In genomic region chr10:103350522-103351260, GRCh38 we compare ENCODE assay signal across 8 cellular contexts. TPM values are rescaled to one million over a fixed set of nuclear protein-coding genes. Genes with fewer than 3 reads are reported as not detected.
DNase-seq lines count a peak whose midpoint lies in the region; ATAC-seq and TF ChIP-seq lines count a peak whose summit lies in the region.

TSS of gene PCGF6 (minus strand) at chr10:103351140. CDS start at chr10:103351066, 74 bp downstream.

- no peaks in the 10 kb centered on the region for H4K20me1 ChIP-seq in DOHH2 (ENCODE audit: control insufficient read depth, insufficient read depth, low read depth, low read length)
- H4K20me1 ChIP-seq in Karpas-422 (ENCODE audit: insufficient read depth, low read depth, low read length) = no peaks in the 10 kb centered on the region

- H3K9me2 ChIP-seq in DOHH2 (replicated peaks; ENCODE audit: control insufficient read depth, low read length) (no peaks in the 10 kb centered on the region), Karpas-422 (replicated peaks; ENCODE audit: insufficient read depth, low read length) (no peaks in the 10 kb centered on the region)

- H3K9ac ChIP-seq in Karpas-422 (ENCODE audit: low read length) = peak within 1 kb of the TSS; percentile 92

- 0 out of 2 replicates have a peak, but pooled peaks cover 5% of the 10 kb centered on the region for H3F3A ChIP-seq in DOHH2 (ENCODE audit: control insufficient read depth, insufficient read depth)

- H3K4me1 ChIP-seq in DOHH2 (ENCODE audit: control insufficient read depth, low read length) = peaks cover 36% of the 10 kb centered on the region
- peaks cover 30% of the 10 kb centered on the region for H3K4me1 ChIP-seq in Karpas-422 (ENCODE audit: low read length)
- H3K4me1 ChIP-seq in SJCRH30 = peaks cover 3% of the 10 kb centered on the region; the same call in 1 of the 2 replicates
- H3K4me1 ChIP-seq in neuron (ENCODE audit: insufficient read depth, low read length) = peaks cover 6% of the 10 kb centered on the region

- no peaks in the 10 kb centered on the region for H3K9me3 ChIP-seq in DOHH2 (ENCODE audit: control insufficient read depth, insufficient read depth, low read length)
- H3K9me3 ChIP-seq in Karpas-422 (ENCODE audit: low read length) = no peaks in the 10 kb centered on the region
- no peaks in the 10 kb centered on the region for H3K9me3 ChIP-seq in SJCRH30 (replicated peaks)
- H3K9me3 ChIP-seq in neuron (ENCODE audit: low read length) = no peaks in the 10 kb centered on the region

- H3K27ac ChIP-seq in DOHH2 (ENCODE audit: low read depth, low read length) = peak within 1 kb of the TSS; percentile 72
- peak within 1 kb of the TSS; percentile 61 for H3K27ac ChIP-seq in Karpas-422 (ENCODE audit: low read length)
- peak within 1 kb of the TSS; percentile 76 for H3K27ac ChIP-seq in SJCRH30

- DNase-seq in Karpas-422 (peak; percentile 94), SJCRH30 (peak; percentile 90 to 93), foreskin melanocyte (peak; percentile 66), stromal cell of bone marrow (ENCODE audit: low read depth) (peak; percentile 55)
- peak; percentile 24 to 56 (median 38) for DNase-seq in activated naive CD4-positive, alpha-beta T cell (lab: John Stamatoyannopoulos, UW)

- peak; percentile 78 for ATAC-seq in GM21723 (IDR thresholded peaks at IDR 0.05; ENCODE audit: unreplicated experiment)

- peaks cover 32% of the 10 kb centered on the region for H3K79me2 ChIP-seq in DOHH2 (ENCODE audit: control insufficient read depth, low read length)
- peaks cover 25% of the 10 kb centered on the region for H3K79me2 ChIP-seq in Karpas-422 (ENCODE audit: low read length)

- H3K36me3 ChIP-seq in DOHH2 (ENCODE audit: control insufficient read depth, low read length) (peaks cover 33% of the 10 kb centered on the region), Karpas-422 (ENCODE audit: insufficient read depth, low read length) (peaks cover 21% of the 10 kb centered on the region; the same call in 1 of the 2 replicates), SJCRH30 (peaks cover 29% of the 10 kb centered on the region), neuron (ENCODE audit: insufficient read depth, low read length) (peaks cover 22% of the 10 kb centered on the region)

- H3K27me3 ChIP-seq in DOHH2 (ENCODE audit: control insufficient read depth, low read length) (no peaks in the 10 kb centered on the region), Karpas-422 (ENCODE audit: low read length) (no peaks in the 10 kb centered on the region), SJCRH30 (no peaks in the 10 kb centered on the region), neuron (ENCODE audit: insufficient read depth, low read length) (no peaks in the 10 kb centered on the region)

- peak within 1 kb of the TSS; percentile 99 for H3K4me2 ChIP-seq in DOHH2 (ENCODE audit: low read length)
- peak within 1 kb of the TSS; percentile 94 for H3K4me2 ChIP-seq in Karpas-422 (ENCODE audit: low read depth, low read length, poor library complexity, severe bottlenecking)

- no peak for TF ChIP-seq CTCF in DOHH2 (IDR thresholded peaks at IDR 0.05; ENCODE audit: low read depth, low read length, poor library complexity, severe bottlenecking)

- H2AFZ ChIP-seq in Karpas-422 (ENCODE audit: low read length) (peak within 1 kb of the TSS; percentile 99), neuron (ENCODE audit: low read depth, low read length) (peak within 1 kb of the TSS; percentile 86)

- H3K4me3 ChIP-seq in DOHH2 (ENCODE audit: low read length) = peak within 1 kb of the TSS; percentile 98
- peak within 1 kb of the TSS; percentile 98 for H3K4me3 ChIP-seq in Karpas-422 (ENCODE audit: low read length)
- peak within 1 kb of the TSS; percentile 95 for H3K4me3 ChIP-seq in SJCRH30
- peak within 1 kb of the TSS; percentile 80 for H3K4me3 ChIP-seq in neuron (ENCODE audit: low read length)

RNA-seq across cellular contexts. Expression of gene PCGF6, which starts in this region (rescaled TPM):
- 7.6 and 10.7 TPM in 2 replicates for total RNA-seq in Karpas-422 (2014; rRNA removed; shearing (Covaris generic); ENCODE audit: low replicate concordance)
- total RNA-seq in SJCRH30 (2014; rRNA removed; shearing (Covaris generic)) = 25.0 and 28.9 TPM in 2 replicates

Comparison
In these comparisons a context has a peak if more than half of its experiments do, and no peak if none do; other contexts are left out.
1. Peak in every context shown above with its lines: DNase-seq, ATAC-seq, H3K4me3 ChIP-seq and H3K27ac ChIP-seq.
2. DNase-seq: peak in every context shown above with its lines; median percentile 94 in Karpas-422; 92 in SJCRH30; 66 in foreskin melanocyte; 55 in stromal cell of bone marrow; 38 in activated naive CD4-positive, alpha-beta T cell.